2 cellular contexts compared by ENCODE assay signal in genomic region chr6:30444451-30444742, GRCh38.
TF ChIP-seq lines count a peak whose summit lies in the region.

No MANE protein-coding gene starts in this region.

TF ChIP-seq in A549, 52 proteins besides CTCF, POLR2A, EP300 and RAD21 (continued from another document):
- no peak for TF ChIP-seq BCL3 (IDR thresholded peaks at IDR 0.05)
- TF ChIP-seq EHMT2 (IDR thresholded peaks at IDR 0.05; ENCODE audit: low read depth) = no peak
- TF ChIP-seq SREBF2 (IDR thresholded peaks at IDR 0.05) = no peak
- no peak for TF ChIP-seq ELK1 (IDR thresholded peaks at IDR 0.05; ENCODE audit: low read depth, low read length)
- no peak for TF ChIP-seq CBX2 (IDR thresholded peaks at IDR 0.05; ENCODE audit: borderline replicate concordance, low read depth)
- TF ChIP-seq PHF8 (IDR thresholded peaks at IDR 0.05; ENCODE audit: borderline replicate concordance, low read depth) = no peak
- no peak for TF ChIP-seq RCOR1 (IDR thresholded peaks at IDR 0.05; ENCODE audit: low read depth, low read length)
- TF ChIP-seq KDM1A (IDR thresholded peaks at IDR 0.05; ENCODE audit: low read depth) = no peak
- TF ChIP-seq REST (IDR thresholded peaks at IDR 0.05) = no peak
- TF ChIP-seq ZFP36 (IDR thresholded peaks at IDR 0.05; ENCODE audit: borderline replicate concordance, partially characterized antibody) = no peak
- TF ChIP-seq CHD2 (IDR thresholded peaks at IDR 0.05; ENCODE audit: low read length, partially characterized antibody) = no peak
- TF ChIP-seq TFCP2L1 (CRISPR knock-in tag; IDR thresholded peaks at IDR 0.05) = no peak
- no peak for TF ChIP-seq RNF2 (IDR thresholded peaks at IDR 0.05; ENCODE audit: borderline replicate concordance, low read depth)
- TF ChIP-seq MAFK (IDR thresholded peaks at IDR 0.05; ENCODE audit: partially characterized antibody) = no peak
- TF ChIP-seq ZC3H11A (IDR thresholded peaks at IDR 0.05) = no peak
- no peak for TF ChIP-seq PBX3 (IDR thresholded peaks at IDR 0.05)
- no peak for TF ChIP-seq ZSCAN20 (CRISPR knock-in tag; IDR thresholded peaks at IDR 0.05)
- TF ChIP-seq MYC (IDR thresholded peaks at IDR 0.05; ENCODE audit: borderline replicate concordance, low read length) = no peak

TF ChIP-seq in GM23338, 12 proteins besides CTCF, POLR2A, EP300 and RAD21 (continued from another document):
- TF ChIP-seq REST (IDR thresholded peaks at IDR 0.05; ENCODE audit: unreplicated experiment) (no peak), ZNF331 (CRISPR knock-in tag; IDR thresholded peaks at IDR 0.05; ENCODE audit: low read depth) (no peak), EZH2 (IDR thresholded peaks at IDR 0.05; ENCODE audit: low read depth, unreplicated experiment) (no peak), ZNF462 (CRISPR knock-in tag; IDR thresholded peaks at IDR 0.05) (no peak), NANOG (IDR thresholded peaks at IDR 0.05; ENCODE audit: borderline replicate concordance) (no peak)
